In genomic region chr4:84875636-84876371, GRCh38 we compare ENCODE assay signal across 1 cellular context.
TF ChIP-seq lines count a peak whose summit lies in the region.

No MANE protein-coding gene starts in this region.

TF ChIP-seq in K562, 482 proteins besides CTCF, POLR2A, EP300 and RAD21 (continued from another document and continues in another):
- TF ChIP-seq, protein P1, sequence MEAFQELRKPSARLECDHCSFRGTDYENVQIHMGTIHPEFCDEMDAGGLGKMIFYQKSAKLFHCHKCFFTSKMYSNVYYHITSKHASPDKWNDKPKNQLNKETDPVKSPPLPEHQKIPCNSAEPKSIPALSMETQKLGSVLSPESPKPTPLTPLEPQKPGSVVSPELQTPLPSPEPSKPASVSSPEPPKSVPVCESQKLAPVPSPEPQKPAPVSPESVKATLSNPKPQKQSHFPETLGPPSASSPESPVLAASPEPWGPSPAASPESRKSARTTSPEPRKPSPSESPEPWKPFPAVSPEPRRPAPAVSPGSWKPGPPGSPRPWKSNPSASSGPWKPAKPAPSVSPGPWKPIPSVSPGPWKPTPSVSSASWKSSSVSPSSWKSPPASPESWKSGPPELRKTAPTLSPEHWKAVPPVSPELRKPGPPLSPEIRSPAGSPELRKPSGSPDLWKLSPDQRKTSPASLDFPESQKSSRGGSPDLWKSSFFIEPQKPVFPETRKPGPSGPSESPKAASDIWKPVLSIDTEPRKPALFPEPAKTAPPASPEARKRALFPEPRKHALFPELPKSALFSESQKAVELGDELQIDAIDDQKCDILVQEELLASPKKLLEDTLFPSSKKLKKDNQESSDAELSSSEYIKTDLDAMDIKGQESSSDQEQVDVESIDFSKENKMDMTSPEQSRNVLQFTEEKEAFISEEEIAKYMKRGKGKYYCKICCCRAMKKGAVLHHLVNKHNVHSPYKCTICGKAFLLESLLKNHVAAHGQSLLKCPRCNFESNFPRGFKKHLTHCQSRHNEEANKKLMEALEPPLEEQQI (IDR thresholded peaks at IDR 0.05) = no peak
- TF ChIP-seq RNF219 (CRISPR knock-in tag; IDR thresholded peaks at IDR 0.05) = no peak
- TF ChIP-seq BHLHE40 (IDR thresholded peaks at IDR 0.05; ENCODE audit: low read length) = peak; percentile 54; the same call in 1 of the 2 replicates
- no peak for TF ChIP-seq FOXM1 (IDR thresholded peaks at IDR 0.05; ENCODE audit: low read depth)
- no peak for TF ChIP-seq FOXM1 (CRISPR knock-in tag; IDR thresholded peaks at IDR 0.05; ENCODE audit: low read depth)
- TF ChIP-seq ZNF445 (CRISPR knock-in tag; IDR thresholded peaks at IDR 0.05; ENCODE audit: low read depth) = no peak
- TF ChIP-seq CBFA2T2 (conservative IDR thresholded peaks at IDR 0.05) = 0 out of 2 replicates have a peak, but pooled peaks have one; percentile 13
- no peak for TF ChIP-seq SMAD1 (IDR thresholded peaks at IDR 0.05; ENCODE audit: low read depth, low read length, partially characterized antibody)
- TF ChIP-seq XRCC5 (IDR thresholded peaks at IDR 0.05; ENCODE audit: low read depth, low read length) = no peak
- TF ChIP-seq, protein P2, sequence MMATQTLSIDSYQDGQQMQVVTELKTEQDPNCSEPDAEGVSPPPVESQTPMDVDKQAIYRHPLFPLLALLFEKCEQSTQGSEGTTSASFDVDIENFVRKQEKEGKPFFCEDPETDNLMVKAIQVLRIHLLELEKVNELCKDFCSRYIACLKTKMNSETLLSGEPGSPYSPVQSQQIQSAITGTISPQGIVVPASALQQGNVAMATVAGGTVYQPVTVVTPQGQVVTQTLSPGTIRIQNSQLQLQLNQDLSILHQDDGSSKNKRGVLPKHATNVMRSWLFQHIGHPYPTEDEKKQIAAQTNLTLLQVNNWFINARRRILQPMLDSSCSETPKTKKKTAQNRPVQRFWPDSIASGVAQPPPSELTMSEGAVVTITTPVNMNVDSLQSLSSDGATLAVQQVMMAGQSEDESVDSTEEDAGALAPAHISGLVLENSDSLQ (IDR thresholded peaks at IDR 0.05) = no peak
- 0 out of 2 replicates have a peak, but pooled peaks have one; percentile 26 for TF ChIP-seq DPF2 (IDR thresholded peaks at IDR 0.05)
- no peak for TF ChIP-seq EP400 (IDR thresholded peaks at IDR 0.05)
- TF ChIP-seq POU5F1 (IDR thresholded peaks at IDR 0.05; ENCODE audit: borderline replicate concordance, low read depth, low read length, partially characterized antibody) = no peak
- no peak for TF ChIP-seq BRD9 (IDR thresholded peaks at IDR 0.05; ENCODE audit: low read depth, partially characterized antibody)
- TF ChIP-seq CBFA2T3 (IDR thresholded peaks at IDR 0.05) = peak; percentile 62
- no peak for TF ChIP-seq NEUROD1 (IDR thresholded peaks at IDR 0.05; ENCODE audit: borderline replicate concordance, low read depth, low read length, partially characterized antibody)
- no peak for TF ChIP-seq ZZZ3 (IDR thresholded peaks at IDR 0.05)
- no peak for TF ChIP-seq USF2 (CRISPR knock-in tag; IDR thresholded peaks at IDR 0.05)
- peak; percentile 15; the same call in 1 of the 2 replicates for TF ChIP-seq CTBP1 (IDR thresholded peaks at IDR 0.05; ENCODE audit: borderline replicate concordance)
- peak; percentile 89 for TF ChIP-seq MECOM (CRISPR knock-in tag; IDR thresholded peaks at IDR 0.05)
- TF ChIP-seq SUPT5H (IDR thresholded peaks at IDR 0.05) = no peak
- peak; percentile 50; the same call in 1 of the 2 replicates for TF ChIP-seq SOX6 (IDR thresholded peaks at IDR 0.05)
- TF ChIP-seq NFE2 (IDR thresholded peaks at IDR 0.05; ENCODE audit: low read depth) = no peak
- peak; percentile 28; the same call in 1 of the 2 replicates for TF ChIP-seq TAL1 (IDR thresholded peaks at IDR 0.05)
- TF ChIP-seq ARID1B (IDR thresholded peaks at IDR 0.05) = peak; percentile 60
- TF ChIP-seq ETS2 (tag; IDR thresholded peaks at IDR 0.05; ENCODE audit: borderline replicate concordance, poor library complexity, severe bottlenecking) = no peak
- TF ChIP-seq FOXK2 (conservative IDR thresholded peaks at IDR 0.05 in 1 of 2, IDR thresholded peaks at IDR 0.05 in 1 of 2; ENCODE audit: low read depth in 2 of 2) = 0 out of 4 replicates have a peak, but pooled peaks of 1 of the 2 experiments have one; percentile 42
- TF ChIP-seq, protein P3, sequence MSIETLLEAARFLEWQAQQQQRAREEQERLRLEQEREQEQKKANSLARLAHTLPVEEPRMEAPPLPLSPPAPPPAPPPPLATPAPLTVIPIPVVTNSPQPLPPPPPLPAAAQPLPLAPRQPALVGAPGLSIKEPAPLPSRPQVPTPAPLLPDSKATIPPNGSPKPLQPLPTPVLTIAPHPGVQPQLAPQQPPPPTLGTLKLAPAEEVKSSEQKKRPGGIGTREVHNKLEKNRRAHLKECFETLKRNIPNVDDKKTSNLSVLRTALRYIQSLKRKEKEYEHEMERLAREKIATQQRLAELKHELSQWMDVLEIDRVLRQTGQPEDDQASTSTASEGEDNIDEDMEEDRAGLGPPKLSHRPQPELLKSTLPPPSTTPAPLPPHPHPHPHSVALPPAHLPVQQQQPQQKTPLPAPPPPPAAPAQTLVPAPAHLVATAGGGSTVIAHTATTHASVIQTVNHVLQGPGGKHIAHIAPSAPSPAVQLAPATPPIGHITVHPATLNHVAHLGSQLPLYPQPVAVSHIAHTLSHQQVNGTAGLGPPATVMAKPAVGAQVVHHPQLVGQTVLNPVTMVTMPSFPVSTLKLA (conservative IDR thresholded peaks at IDR 0.05) = 0 out of 4 replicates have a peak, but pooled peaks of 1 of the 2 experiments have one; percentile 37
- no peak for TF ChIP-seq TBL1XR1 (IDR thresholded peaks at IDR 0.05; ENCODE audit: low read length in 2 of 2)
- TF ChIP-seq FOXJ2 (tag; IDR thresholded peaks at IDR 0.05) = no peak
- TF ChIP-seq HLTF (IDR thresholded peaks at IDR 0.05) = no peak
- no peak for TF ChIP-seq BRCA1 (IDR thresholded peaks at IDR 0.05)
- TF ChIP-seq BRCA1 (CRISPR knock-in tag; IDR thresholded peaks at IDR 0.05) = no peak
- no peak for TF ChIP-seq JUND (IDR thresholded peaks at IDR 0.05; ENCODE audit: borderline replicate concordance, low read depth, low read length)
- 0 out of 3 replicates have a peak, but pooled peaks have one; percentile 52 for TF ChIP-seq JUND (tag; IDR thresholded peaks at IDR 0.05; ENCODE audit: borderline replicate concordance, low read depth, low read length)
- TF ChIP-seq ZNF41 (CRISPR knock-in tag; conservative IDR thresholded peaks at IDR 0.05) = no peak
- TF ChIP-seq ATF1 (CRISPR knock-in tag; IDR thresholded peaks at IDR 0.05) = no peak
- TF ChIP-seq ATF1 (tag; IDR thresholded peaks at IDR 0.05) = peak; percentile 54
- TF ChIP-seq, protein P4, sequence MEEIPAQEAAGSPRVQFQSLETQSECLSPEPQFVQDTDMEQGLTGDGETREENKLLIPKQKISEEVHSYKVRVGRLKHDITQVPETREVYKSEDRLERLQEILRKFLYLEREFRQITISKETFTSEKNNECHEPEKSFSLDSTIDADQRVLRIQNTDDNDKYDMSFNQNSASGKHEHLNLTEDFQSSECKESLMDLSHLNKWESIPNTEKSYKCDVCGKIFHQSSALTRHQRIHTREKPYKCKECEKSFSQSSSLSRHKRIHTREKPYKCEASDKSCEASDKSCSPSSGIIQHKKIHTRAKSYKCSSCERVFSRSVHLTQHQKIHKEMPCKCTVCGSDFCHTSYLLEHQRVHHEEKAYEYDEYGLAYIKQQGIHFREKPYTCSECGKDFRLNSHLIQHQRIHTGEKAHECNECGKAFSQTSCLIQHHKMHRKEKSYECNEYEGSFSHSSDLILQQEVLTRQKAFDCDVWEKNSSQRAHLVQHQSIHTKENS (CRISPR knock-in tag; IDR thresholded peaks at IDR 0.05) = no peak
- TF ChIP-seq HOXB6 (CRISPR knock-in tag; IDR thresholded peaks at IDR 0.05; ENCODE audit: borderline replicate concordance) = no peak
- TF ChIP-seq CREB1 (IDR thresholded peaks at IDR 0.05) = no peak
- peak; percentile 35; the same call in 1 of the 2 replicates for TF ChIP-seq CREB1 (CRISPR knock-in tag; IDR thresholded peaks at IDR 0.05)
- no peak for TF ChIP-seq SMAD4 (CRISPR knock-in tag; conservative IDR thresholded peaks at IDR 0.05)
- no peak for TF ChIP-seq HNRNPUL1 (IDR thresholded peaks at IDR 0.05; ENCODE audit: low read length)
- no peak for TF ChIP-seq LARP7 (IDR thresholded peaks at IDR 0.05)
- no peak for TF ChIP-seq ZFP36 (IDR thresholded peaks at IDR 0.05; ENCODE audit: low read depth, low read length, partially characterized antibody)
- TF ChIP-seq TEAD4 (IDR thresholded peaks at IDR 0.05; ENCODE audit: low read length) = peak; percentile 35; the same call in 1 of the 2 replicates
- no peak for TF ChIP-seq TEAD4 (CRISPR knock-in tag; IDR thresholded peaks at IDR 0.05; ENCODE audit: borderline replicate concordance)
- TF ChIP-seq CREM (IDR thresholded peaks at IDR 0.05; ENCODE audit: low read depth) = 0 out of 2 replicates have a peak, but pooled peaks have one; percentile 43
- no peak for TF ChIP-seq ZNF384 (IDR thresholded peaks at IDR 0.05; ENCODE audit: low read depth, low read length)
- no peak for TF ChIP-seq GATA2 (CRISPR knock-in tag; IDR thresholded peaks at IDR 0.05)
- TF ChIP-seq WHSC1 (IDR thresholded peaks at IDR 0.05; ENCODE audit: low read length) = no peak
- no peak for TF ChIP-seq ZSCAN29 (IDR thresholded peaks at IDR 0.05)
- no peak for TF ChIP-seq MAFG (tag; conservative IDR thresholded peaks at IDR 0.05)
- no peak for TF ChIP-seq YY1 (IDR thresholded peaks at IDR 0.05; ENCODE audit: borderline replicate concordance in 1 of 3, control insufficient read depth in 1 of 3, extremely low read depth in 1 of 3, insufficient read depth in 3 of 3, insufficient read length in 1 of 3, insufficient replicate concordance in 2 of 3, low read depth in 1 of 3, low read length in 2 of 3)
- no peak for TF ChIP-seq HDAC8 (tag; IDR thresholded peaks at IDR 0.05)
- peak; percentile 42 for TF ChIP-seq NCOR1 (IDR thresholded peaks at IDR 0.05)
- no peak for TF ChIP-seq E2F5 (CRISPR knock-in tag; IDR thresholded peaks at IDR 0.05)
- no peak for TF ChIP-seq SFPQ (IDR thresholded peaks at IDR 0.05; ENCODE audit: low read depth, low read length)
- TF ChIP-seq, protein P5, sequence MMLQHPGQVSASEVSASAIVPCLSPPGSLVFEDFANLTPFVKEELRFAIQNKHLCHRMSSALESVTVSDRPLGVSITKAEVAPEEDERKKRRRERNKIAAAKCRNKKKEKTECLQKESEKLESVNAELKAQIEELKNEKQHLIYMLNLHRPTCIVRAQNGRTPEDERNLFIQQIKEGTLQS (IDR thresholded peaks at IDR 0.05) = 0 out of 2 replicates have a peak, but pooled peaks have one; percentile 36
- TF ChIP-seq, protein P5 (CRISPR knock-in tag; conservative IDR thresholded peaks at IDR 0.05) = no peak
- peak; percentile 45 for TF ChIP-seq TCF3 (CRISPR knock-in tag; IDR thresholded peaks at IDR 0.05)
- TF ChIP-seq CHCHD3 (CRISPR knock-in tag; IDR thresholded peaks at IDR 0.05) = no peak
- TF ChIP-seq, protein P6, sequence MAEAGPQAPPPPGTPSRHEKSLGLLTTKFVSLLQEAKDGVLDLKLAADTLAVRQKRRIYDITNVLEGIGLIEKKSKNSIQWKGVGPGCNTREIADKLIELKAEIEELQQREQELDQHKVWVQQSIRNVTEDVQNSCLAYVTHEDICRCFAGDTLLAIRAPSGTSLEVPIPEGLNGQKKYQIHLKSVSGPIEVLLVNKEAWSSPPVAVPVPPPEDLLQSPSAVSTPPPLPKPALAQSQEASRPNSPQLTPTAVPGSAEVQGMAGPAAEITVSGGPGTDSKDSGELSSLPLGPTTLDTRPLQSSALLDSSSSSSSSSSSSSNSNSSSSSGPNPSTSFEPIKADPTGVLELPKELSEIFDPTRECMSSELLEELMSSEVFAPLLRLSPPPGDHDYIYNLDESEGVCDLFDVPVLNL (CRISPR knock-in tag; IDR thresholded peaks at IDR 0.05; ENCODE audit: low read depth) = no peak
- no peak for TF ChIP-seq KAT8 (IDR thresholded peaks at IDR 0.05; ENCODE audit: low read depth)
